ENCODE assay signal across 11 cellular contexts in genomic region chr11:1757861-1758610, GRCh38. TPM values are rescaled to one million over a fixed set of nuclear protein-coding genes. Genes with fewer than 3 reads are reported as not detected.
A peak's percentile ranks its signal among the peaks of the same experiment; 100 is the strongest.
DNase-seq lines count a peak whose midpoint lies in the region; ATAC-seq and TF ChIP-seq lines count a peak whose summit lies in the region.
"Had no signal": no experiment of that assay in that cellular context is flagged by ENCODE, and none has a peak within 500 bp of the region (broad histone marks: within the 10 kb centered on the region; RNA-seq: fewer than 3 reads in every experiment).

No MANE protein-coding gene starts in this region.

- H3K79me1 ChIP-seq in mesendoderm (ENCODE audit: low read length) = peaks cover 3% of the 10 kb centered on the region

- ATAC-seq in GM21737 (IDR thresholded peaks at IDR 0.05; ENCODE audit: unreplicated experiment) = no peak
- ATAC-seq in HG02884 (IDR thresholded peaks at IDR 0.05; ENCODE audit: unreplicated experiment) = no peak

- DNase-seq in H7 = peak; percentile 51
- peak; percentile 86 for DNase-seq in activated CD4-positive, alpha-beta T cell treated with anti-CD3 and anti-CD28 coated beads, Interleukin-2, amount 10 ng/mL, durations not matched to agents 24 days and 14 days
- DNase-seq in colonic mucosa = peak; percentile 60
- DNase-seq in stimulated activated CD8-positive, alpha-beta memory T cell treated with anti-CD3 and anti-CD28 coated beads, Interleukin-12 subunit alpha, Interleukin-12 subunit beta, amount 100 ng/mL, for 1 hour (ENCODE audit: low read depth) = peak; percentile 44
- DNase-seq in mesendoderm = no peak
- no peak for DNase-seq in T-helper 9 cell
- DNase-seq: naive B cell had no signal

- H2BK15ac ChIP-seq in mesendoderm (replicated peaks; ENCODE audit: low read depth) = no peak overlapping the region

- H4K5ac ChIP-seq in mesendoderm (ENCODE audit: low read length) = no peak overlapping the region

- intact Hi-C loops in activated CD4-positive, alpha-beta T cell treated with anti-CD3 and anti-CD28 coated beads, Interleukin-2, amount 10 ng/mL, durations not matched to agents 24 days and 14 days (cut with micrococcal nuclease) = loop anchor here (2.0 kb wide), 1 partner anchor 95 kb away; the partner anchor contains the start of gene LSP1
- intact Hi-C loops in colonic mucosa (cut with DNase I) = no loop called here

- H3K4me3 Mint-ChIP-seq in activated CD4-positive, alpha-beta T cell treated with anti-CD3 and anti-CD28 coated beads, Interleukin-2, amount 10 ng/mL, durations not matched to agents 24 days and 14 days = peak overlapping the region; percentile 79

- peaks cover 9% of the 10 kb centered on the region for H3K4me1 ChIP-seq in colonic mucosa
- H3K4me1 ChIP-seq in mesendoderm (ENCODE audit: control insufficient read depth, low read depth, low read length) = peaks cover 1% of the 10 kb centered on the region

- H3K18ac ChIP-seq in mesendoderm (ENCODE audit: low read length) = no peak overlapping the region

- no CpG with 5 or more reads among the region's 17 CpGs for WGBS in mesendoderm (ENCODE audit: extremely low coverage, insufficient coverage, low lambda C conversion rate)

- H2BK120ac ChIP-seq in mesendoderm (ENCODE audit: low read depth, low read length) = no peak overlapping the region

- H3K27ac ChIP-seq in colonic mucosa (peak overlapping the region; percentile 44), mesendoderm (ENCODE audit: low read depth, low read length) (no peak overlapping the region)
- H3K27ac ChIP-seq: suprapubic skin had no signal

- no peaks in the 10 kb centered on the region for H3K9me3 Mint-ChIP-seq in activated CD4-positive, alpha-beta T cell treated with anti-CD3 and anti-CD28 coated beads, Interleukin-2, amount 10 ng/mL, durations not matched to agents 24 days and 14 days
- H3K9me3 Mint-ChIP-seq: naive B cell had no signal

- H3K56ac ChIP-seq in mesendoderm (ENCODE audit: low read length) = no peak overlapping the region

- peaks cover 53% of the 10 kb centered on the region for H3K4me1 Mint-ChIP-seq in activated CD4-positive, alpha-beta T cell treated with anti-CD3 and anti-CD28 coated beads, Interleukin-2, amount 10 ng/mL, durations not matched to agents 24 days and 14 days

- TF ChIP-seq CTCF in colonic mucosa (IDR thresholded peaks at IDR 0.05) = no peak

- H2BK5ac ChIP-seq in mesendoderm (ENCODE audit: low read length) = no peak overlapping the region

- H3K36me3 ChIP-seq in H7 (replicated peaks; ENCODE audit: control insufficient read depth, insufficient read depth, low read length) = peaks cover 2% of the 10 kb centered on the region
- peaks cover 11% of the 10 kb centered on the region for H3K36me3 ChIP-seq in colonic mucosa
- H3K36me3 ChIP-seq in mesendoderm (ENCODE audit: control insufficient read depth, insufficient read depth, low read length) = no peaks in the 10 kb centered on the region

- H4K8ac ChIP-seq in mesendoderm (ENCODE audit: low read depth, low read length) = no peak overlapping the region

- H3K4me3 ChIP-seq in H7 (ENCODE audit: insufficient read depth, low read depth, low read length) (no peak overlapping the region), colonic mucosa (no peak overlapping the region), mesendoderm (ENCODE audit: low read length) (no peak overlapping the region)
- H3K4me3 ChIP-seq: suprapubic skin had no signal

- no peak overlapping the region for H3K4ac ChIP-seq in mesendoderm (ENCODE audit: low read depth, low read length)

- H3K9me3 ChIP-seq in colonic mucosa = no peaks in the 10 kb centered on the region
- H3K9me3 ChIP-seq: suprapubic skin had no signal

- H3K4me2 ChIP-seq in mesendoderm (ENCODE audit: low read length) = no peak overlapping the region

- no peak overlapping the region for H2AK5ac ChIP-seq in mesendoderm (ENCODE audit: low read length)

- peaks cover 12% of the 10 kb centered on the region for H3K36me3 Mint-ChIP-seq in activated CD4-positive, alpha-beta T cell treated with anti-CD3 and anti-CD28 coated beads, Interleukin-2, amount 10 ng/mL, durations not matched to agents 24 days and 14 days (ENCODE audit: low read depth)

- peaks cover under 1% of the 10 kb centered on the region for H3K79me2 ChIP-seq in mesendoderm (ENCODE audit: control insufficient read depth, insufficient read depth, low read length)

- H3K27ac Mint-ChIP-seq in activated CD4-positive, alpha-beta T cell treated with anti-CD3 and anti-CD28 coated beads, Interleukin-2, amount 10 ng/mL, durations not matched to agents 24 days and 14 days = peak overlapping the region; percentile 91

- H3K9ac ChIP-seq in colonic mucosa (ENCODE audit: low read depth in 2 of 2, low read length in 2 of 2) (peak overlapping the region in 1 of 2 donors; percentile 41), mesendoderm (ENCODE audit: low read length) (no peak overlapping the region)

- no peak overlapping the region for H3K23ac ChIP-seq in mesendoderm (ENCODE audit: low read length)

- H3K27me3 ChIP-seq in H7 (ENCODE audit: control insufficient read depth, insufficient read depth, low read length) (no peaks in the 10 kb centered on the region), colonic mucosa (no peaks in the 10 kb centered on the region), mesendoderm (ENCODE audit: insufficient read depth, low read length, poor library complexity) (no peaks in the 10 kb centered on the region)
- H3K27me3 ChIP-seq: suprapubic skin had no signal

- H3K27me3 Mint-ChIP-seq in activated CD4-positive, alpha-beta T cell treated with anti-CD3 and anti-CD28 coated beads, Interleukin-2, amount 10 ng/mL, durations not matched to agents 24 days and 14 days = no peaks in the 10 kb centered on the region
- H3K27me3 Mint-ChIP-seq: naive B cell had no signal

RNA-seq across cellular contexts. Expression of gene CTSD, which starts 5.7 kb away (rescaled TPM):
- 177 and 235 TPM in 2 replicates for total RNA-seq in H7 (2014; rRNA removed; shearing (Covaris generic))
- 59.8 and 66.1 TPM in 2 replicates for total RNA-seq in activated CD4-positive, alpha-beta T cell treated with anti-CD3 and anti-CD28 coated beads, Interleukin-2, amount 10 ng/mL, durations not matched to agents 24 days and 14 days
- total RNA-seq in colonic mucosa = 100 to 1,000 TPM; 633 to 887 TPM
- 76.3 TPM for polyA plus RNA-seq in mesendoderm (2013, experiment 1 of 2)
- 77.1 TPM for polyA plus RNA-seq in mesendoderm (2013, experiment 2 of 2)

RNA-seq across cellular contexts. Expression of gene IFITM10, which starts 7.6 kb away (rescaled TPM):
- total RNA-seq in H7 (2014; rRNA removed; shearing (Covaris generic)) = 0.42 and 0.74 TPM in 2 replicates
- 0.12 and 0.14 TPM in 2 replicates for total RNA-seq in activated CD4-positive, alpha-beta T cell treated with anti-CD3 and anti-CD28 coated beads, Interleukin-2, amount 10 ng/mL, durations not matched to agents 24 days and 14 days
- 1 to 10 TPM in 1 of 2 donors, under 1 TPM in 1; 0.42 to 1.1 TPM for total RNA-seq in colonic mucosa
- 0.04 TPM for polyA plus RNA-seq in mesendoderm (2013, experiment 1 of 2)
- polyA plus RNA-seq in mesendoderm (2013, experiment 2 of 2) = 0.01 TPM
- total RNA-seq: epithelial cell of proximal tubule had no signal

Comparison
In these comparisons a context has a peak if more than half of its experiments do, and no peak if none do; other contexts are left out.
1. DNase-seq: peak in H7 (single experiment), activated CD4-positive, alpha-beta T cell treated with anti-CD3 and anti-CD28 coated beads, Interleukin-2, amount 10 ng/mL, durations not matched to agents 24 days and 14 days (single experiment), colonic mucosa (single experiment) and stimulated activated CD8-positive, alpha-beta memory T cell treated with anti-CD3 and anti-CD28 coated beads, Interleukin-12 subunit alpha, Interleukin-12 subunit beta, amount 100 ng/mL, for 1 hour (single experiment); none in mesendoderm (single experiment) and T-helper 9 cell (single experiment).